Comparison of ENCODE assay signal across 8 cellular contexts in genomic region chr1:84724128-84724860, GRCh38.
A peak's percentile ranks its signal among the peaks of the same experiment; 100 is the strongest.
DNase-seq lines count a peak whose midpoint lies in the region; ATAC-seq lines count a peak whose summit lies in the region.

No MANE protein-coding gene starts in this region.

- DNase-seq in CD1c-positive myeloid dendritic cell (ENCODE audit: extremely low spot score) (peak; percentile 50), activated T-cell treated with anti-CD3 and anti-CD28 coated beads for 1 hour (ENCODE audit: low read depth) (peak; percentile 37), iPS-NIHi7 (ENCODE audit: extremely low spot score) (peak; percentile 88), dedifferentiated amniotic fluid mesenchymal stem cell (ENCODE audit: extremely low spot score) (no peak), GM19238 (ENCODE audit: insufficient read length, low spot score) (no peak)
- peak in 5 of 6 experiments; percentile 4 to 41 (median 11) for DNase-seq in stimulated activated naive CD4-positive, alpha-beta T cell (lab: John Stamatoyannopoulos, UW)

- ATAC-seq in HG03442 (IDR thresholded peaks at IDR 0.05; ENCODE audit: unreplicated experiment) (peak; percentile 56), GM21717 (IDR thresholded peaks at IDR 0.05; ENCODE audit: unreplicated experiment) (no peak)

Comparison
In these comparisons a context has a peak if more than half of its experiments do, and no peak if none do; other contexts are left out.
1. DNase-seq: peak in CD1c-positive myeloid dendritic cell (single experiment), activated T-cell treated with anti-CD3 and anti-CD28 coated beads for 1 hour (single experiment), iPS-NIHi7 (single experiment) and stimulated activated naive CD4-positive, alpha-beta T cell (5 of 6); none in dedifferentiated amniotic fluid mesenchymal stem cell (single experiment) and GM19238 (single experiment).